ENCODE assay signal across 20 cellular contexts in genomic region chr2:84965192-84965516, GRCh38.
DNase-seq lines count a peak whose midpoint lies in the region; ATAC-seq and TF ChIP-seq lines count a peak whose summit lies in the region.
"Had no signal": no experiment of that assay in that cellular context is flagged by ENCODE, and none has a peak within 500 bp of the region (broad histone marks: within the 10 kb centered on the region; RNA-seq: fewer than 3 reads in every experiment).

No MANE protein-coding gene starts in this region.

- H3K27me3 ChIP-seq in RWPE2 (ENCODE audit: insufficient read depth, poor library complexity, severe bottlenecking): no peaks in the 10 kb centered on the region
- H3K27me3 ChIP-seq: SJCRH30, uterus had no signal

- ATAC-seq in stimulated activated naive CD8-positive, alpha-beta T cell treated with anti-CD3 and anti-CD28 coated beads, Interleukin-15, Interleukin-2, amounts not matched to agents 100 U/mL and 50 U/mL, for 24 hours: no peak
- ATAC-seq in RWPE2 (ENCODE audit: low read depth): no peak
- no peak for ATAC-seq in memory B cell (ENCODE audit: low read depth)
- ATAC-seq in activated CD4-positive, CD25-positive, alpha-beta regulatory T cell treated with anti-CD3 and anti-CD28 coated beads, Interleukin-2, amount 50 U/mL, for 24 hours: no peak
- ATAC-seq: psoas muscle had no signal

- no peaks in the 10 kb centered on the region for H3K9me3 Mint-ChIP-seq in stimulated activated naive CD8-positive, alpha-beta T cell treated with anti-CD3 and anti-CD28 coated beads, Interleukin-15, Interleukin-2, amounts not matched to agents 100 ng/mL and 50 ng/mL, for 24 hours
- H3K9me3 Mint-ChIP-seq in memory B cell: no peaks in the 10 kb centered on the region
- H3K9me3 Mint-ChIP-seq: T-helper 1 cell treated with Interleukin-12 subunit alpha and Interleukin-12 subunit beta and Interleukin-4 antibody, amounts not matched to agents 30 μg/mL and 1 μg/mL, for 36 hours had no signal

- H3K36me3 ChIP-seq in RWPE2 (ENCODE audit: low read depth): peaks cover 64% of the 10 kb centered on the region
- H3K36me3 ChIP-seq: uterus had no signal

- no peak overlapping the region for H3K4me3 ChIP-seq in RWPE2 (ENCODE audit: severe bottlenecking)
- H3K4me3 ChIP-seq: GM23248, psoas muscle, SJCRH30, uterus had no signal

- H3K27ac ChIP-seq in RWPE2 (ENCODE audit: poor library complexity, severe bottlenecking): peak overlapping the region; percentile 98
- H3K27ac ChIP-seq: psoas muscle, SJCRH30, uterus, WERI-Rb-1 had no signal

- H3K9me3 ChIP-seq in RWPE2 (ENCODE audit: severe bottlenecking): no peaks in the 10 kb centered on the region
- H3K9me3 ChIP-seq: psoas muscle, SJCRH30, uterus had no signal

- peaks cover 77% of the 10 kb centered on the region for H3K36me3 Mint-ChIP-seq in stimulated activated naive CD8-positive, alpha-beta T cell treated with anti-CD3 and anti-CD28 coated beads, Interleukin-15, Interleukin-2, amounts not matched to agents 100 ng/mL and 50 ng/mL, for 24 hours (ENCODE audit: low read depth)
- peaks cover 27% of the 10 kb centered on the region for H3K36me3 Mint-ChIP-seq in memory B cell

- H3K4me1 ChIP-seq in RWPE2 (ENCODE audit: insufficient read depth, poor library complexity, severe bottlenecking): peaks cover 19% of the 10 kb centered on the region

- no peak for TF ChIP-seq CTCF in RWPE2 (IDR thresholded peaks at IDR 0.05; ENCODE audit: poor library complexity, severe bottlenecking)

- peak overlapping the region; percentile 46 for H3K27ac Mint-ChIP-seq in stimulated activated naive CD8-positive, alpha-beta T cell treated with anti-CD3 and anti-CD28 coated beads, Interleukin-15, Interleukin-2, amounts not matched to agents 100 ng/mL and 50 ng/mL, for 24 hours
- H3K27ac Mint-ChIP-seq in memory B cell: peak overlapping the region; percentile 35
- H3K27ac Mint-ChIP-seq: T-helper 1 cell treated with Interleukin-12 subunit alpha and Interleukin-12 subunit beta and Interleukin-4 antibody, amounts not matched to agents 30 μg/mL and 1 μg/mL, for 36 hours had no signal

- DNase-seq in stimulated activated naive CD8-positive, alpha-beta T cell treated with anti-CD3 and anti-CD28 coated beads, Interleukin-15, Interleukin-2, amounts not matched to agents 100 U/mL and 50 U/mL, for 24 hours: no peak
- DNase-seq in RWPE2 (ENCODE audit: low spot score): no peak
- no peak for DNase-seq in memory B cell (ENCODE audit: low spot score in 2 of 2)
- DNase-seq in NCI-H748 (lab: John Stamatoyannopoulos, UW; ENCODE audit: unreplicated experiment): no peak
- DNase-seq in posterior cingulate gyrus: no peak
- DNase-seq in DMS79 treated with DMSO at 0.1 percent for 48 hours (lab: John Stamatoyannopoulos, UW): no peak
- DNase-seq: GM23248; hypothalamus; Karpas-422; NCI-H1092 treated with DMSO at 0.1 percent for 48 hours; NCI-H524 treated with DMSO at 0.1 percent for 48 hours; psoas muscle; SJCRH30; small intestine; stimulated activated CD4-positive, alpha-beta T cell treated with anti-CD3 and anti-CD28 coated beads, Interleukin-2, amount 100 ng/mL, for 48 hours; uterus; WERI-Rb-1 had no signal

- no peak overlapping the region for H3K4me3 Mint-ChIP-seq in stimulated activated naive CD8-positive, alpha-beta T cell treated with anti-CD3 and anti-CD28 coated beads, Interleukin-15, Interleukin-2, amounts not matched to agents 100 ng/mL and 50 ng/mL, for 24 hours
- no peak overlapping the region for H3K4me3 Mint-ChIP-seq in memory B cell
- H3K4me3 Mint-ChIP-seq: T-helper 1 cell treated with Interleukin-12 subunit alpha and Interleukin-12 subunit beta and Interleukin-4 antibody, amounts not matched to agents 30 μg/mL and 1 μg/mL, for 36 hours had no signal

- H3K27me3 Mint-ChIP-seq in stimulated activated naive CD8-positive, alpha-beta T cell treated with anti-CD3 and anti-CD28 coated beads, Interleukin-15, Interleukin-2, amounts not matched to agents 100 ng/mL and 50 ng/mL, for 24 hours: no peaks in the 10 kb centered on the region
- no peaks in the 10 kb centered on the region for H3K27me3 Mint-ChIP-seq in memory B cell

- intact Hi-C loops in posterior cingulate gyrus (cut with DNase I): no loop called here

- peaks cover 58% of the 10 kb centered on the region for H3K4me1 Mint-ChIP-seq in stimulated activated naive CD8-positive, alpha-beta T cell treated with anti-CD3 and anti-CD28 coated beads, Interleukin-15, Interleukin-2, amounts not matched to agents 100 ng/mL and 50 ng/mL, for 24 hours (ENCODE audit: low read depth)
- peaks cover 47% of the 10 kb centered on the region for H3K4me1 Mint-ChIP-seq in memory B cell
